Comparison of ENCODE assay signal across 15 cellular contexts in the genomic region with DNA sequence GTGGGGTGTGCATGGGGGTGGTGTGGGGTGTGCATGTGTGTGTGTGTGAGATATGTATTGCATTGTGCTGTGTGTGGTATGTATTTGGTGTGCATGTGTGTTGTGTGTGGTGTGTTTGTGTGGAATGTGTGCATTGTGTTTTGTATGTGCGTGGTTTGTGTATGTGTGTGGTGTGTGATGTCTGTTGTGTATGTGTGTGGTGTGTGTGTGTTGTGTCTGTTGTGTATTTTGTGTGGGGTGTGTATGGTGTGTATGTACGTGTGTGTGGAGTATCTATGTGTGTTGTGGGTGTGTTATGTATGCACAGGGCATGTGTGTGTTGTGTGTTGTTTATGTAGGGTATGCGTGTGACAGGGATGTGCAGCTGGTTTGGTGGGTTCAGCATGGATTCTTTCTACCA.
DNase-seq lines count a peak whose midpoint lies in the region; FAIRE-seq and TF ChIP-seq lines count a peak whose summit lies in the region.
"Had no signal": no experiment of that assay in that cellular context is flagged by ENCODE, and none has a peak within 500 bp of the region (broad histone marks: within the 10 kb centered on the region; RNA-seq: fewer than 3 reads in every experiment).

No MANE protein-coding gene starts in this region.

- H3K4me1 Mint-ChIP-seq in CD14-positive monocyte (peaks cover 54% of the 10 kb centered on the region), astrocyte (ENCODE audit: low read depth, unreplicated experiment) (peaks cover 20% of the 10 kb centered on the region), nephron (peaks cover 25% of the 10 kb centered on the region)
- no peaks in the 10 kb centered on the region for H3K4me1 Mint-ChIP-seq in activated CD4-positive, alpha-beta memory T cell treated with anti-CD3 and anti-CD28 coated beads, Interleukin-2, amount 10 ng/mL, durations not matched to agents 7 days and 5 days
- H3K4me1 Mint-ChIP-seq: B cell; CD4-positive, alpha-beta memory T cell had no signal

- H3K36me3 ChIP-seq in astrocyte (ENCODE audit: insufficient read depth, low read length) (no peaks in the 10 kb centered on the region), colonic mucosa (no peaks in the 10 kb centered on the region)

- CTCF ChIA-PET in activated CD4-positive, alpha-beta memory T cell treated with anti-CD3 and anti-CD28 coated beads, Interleukin-2, amount 10 ng/mL, durations not matched to agents 7 days and 5 days (lab: Charles Lee), result no interaction called here

- no peak for TF ChIP-seq POLR2A in GM12891 (IDR thresholded peaks at IDR 0.05; ENCODE audit: low read depth, low read length)

- no peak overlapping the region for H2AFZ ChIP-seq in astrocyte (ENCODE audit: low read depth, low read length)
- H2AFZ ChIP-seq: GM23248 had no signal

- TF ChIP-seq CTCF in CD14-positive monocyte (IDR thresholded peaks at IDR 0.05), result no peak
- TF ChIP-seq CTCF in astrocyte (IDR thresholded peaks at IDR 0.05; ENCODE audit: insufficient read depth, low read depth, low read length), result no peak
- TF ChIP-seq CTCF in nephron (IDR thresholded peaks at IDR 0.05; ENCODE audit: unreplicated experiment in 3 of 3), result no peak
- no peak for TF ChIP-seq CTCF in colonic mucosa (IDR thresholded peaks at IDR 0.05)

- H3K4me3 Mint-ChIP-seq in CD14-positive monocyte, result no peak overlapping the region
- H3K4me3 Mint-ChIP-seq in astrocyte (ENCODE audit: unreplicated experiment), result no peak overlapping the region
- no peak overlapping the region for H3K4me3 Mint-ChIP-seq in nephron
- no peak overlapping the region for H3K4me3 Mint-ChIP-seq in activated CD4-positive, alpha-beta memory T cell treated with anti-CD3 and anti-CD28 coated beads, Interleukin-2, amount 10 ng/mL, durations not matched to agents 7 days and 5 days
- H3K4me3 Mint-ChIP-seq: B cell; CD4-positive, alpha-beta memory T cell had no signal

- H3K27me3 ChIP-seq in astrocyte (ENCODE audit: insufficient read depth, low read length), result no peaks in the 10 kb centered on the region
- no peaks in the 10 kb centered on the region for H3K27me3 ChIP-seq in colonic mucosa

- peaks cover 0 to 5% (median 4%) of the 10 kb centered on the region in 3 donors for H3K27me3 Mint-ChIP-seq in CD14-positive monocyte (ENCODE audit: low read depth in 3 of 3)
- H3K27me3 Mint-ChIP-seq in astrocyte (ENCODE audit: low read depth, unreplicated experiment), result peaks cover 16% of the 10 kb centered on the region
- H3K27me3 Mint-ChIP-seq in nephron (ENCODE audit: low read depth), result no peaks in the 10 kb centered on the region
- peaks cover 14% of the 10 kb centered on the region for H3K27me3 Mint-ChIP-seq in activated CD4-positive, alpha-beta memory T cell treated with anti-CD3 and anti-CD28 coated beads, Interleukin-2, amount 10 ng/mL, durations not matched to agents 7 days and 5 days

- DNase-seq in CD14-positive monocyte (ENCODE audit: low spot score) (no peak), GM12891 (ENCODE audit: insufficient read length, low spot score) (no peak), astrocyte (ENCODE audit: low read depth) (no peak), colonic mucosa (no peak), NCI-H2081 treated with DMSO at 0.1 percent for 48 hours (lab: John Stamatoyannopoulos, UW) (no peak)
- no peak for DNase-seq in activated CD4-positive, alpha-beta T cell treated with anti-CD3 and anti-CD28 coated beads for 4 hours
- DNase-seq in activated CD4-positive, alpha-beta memory T cell treated with anti-CD3 and anti-CD28 coated beads, Interleukin-2, amount 10 ng/mL, durations not matched to agents 7 days and 5 days, result no peak
- DNase-seq: ACHN; C1 segment of cervical spinal cord; CD4-positive, alpha-beta memory T cell; DND-41; GM23248; H7 had no signal

- intact Hi-C loops in CD14-positive monocyte (cut with micrococcal nuclease), result no loop called here
- intact Hi-C loops in colonic mucosa (cut with DNase I), result no loop called here

- no peaks in the 10 kb centered on the region for H4K20me1 ChIP-seq in astrocyte (ENCODE audit: insufficient read depth, low read length)

- peaks cover 0 to 3% of the 10 kb centered on the region in 2 donors for H3K36me3 Mint-ChIP-seq in CD14-positive monocyte
- no peaks in the 10 kb centered on the region for H3K36me3 Mint-ChIP-seq in astrocyte (ENCODE audit: low read depth, unreplicated experiment)
- no peaks in the 10 kb centered on the region for H3K36me3 Mint-ChIP-seq in nephron (ENCODE audit: low read depth)
- H3K36me3 Mint-ChIP-seq in activated CD4-positive, alpha-beta memory T cell treated with anti-CD3 and anti-CD28 coated beads, Interleukin-2, amount 10 ng/mL, durations not matched to agents 7 days and 5 days (ENCODE audit: low read depth), result no peaks in the 10 kb centered on the region
- H3K36me3 Mint-ChIP-seq: CD4-positive, alpha-beta memory T cell had no signal

- no peak overlapping the region for H3K4me2 ChIP-seq in astrocyte (ENCODE audit: low read length)

- H3K9me3 Mint-ChIP-seq in CD14-positive monocyte (peaks cover 0 to 5% (median 3%) of the 10 kb centered on the region in 7 donors), astrocyte (ENCODE audit: unreplicated experiment) (no peaks in the 10 kb centered on the region), nephron (no peaks in the 10 kb centered on the region)
- peaks cover 2% of the 10 kb centered on the region for H3K9me3 Mint-ChIP-seq in activated CD4-positive, alpha-beta memory T cell treated with anti-CD3 and anti-CD28 coated beads, Interleukin-2, amount 10 ng/mL, durations not matched to agents 7 days and 5 days
- H3K9me3 Mint-ChIP-seq: CD4-positive, alpha-beta memory T cell had no signal

- H3K27ac ChIP-seq in astrocyte (ENCODE audit: low read depth, low read length) (no peak overlapping the region), colonic mucosa (no peak overlapping the region)
- H3K27ac ChIP-seq: GM23248 had no signal

- H3K9ac ChIP-seq in astrocyte (ENCODE audit: low read length) (no peak overlapping the region), colonic mucosa (ENCODE audit: low read depth in 2 of 2, low read length in 2 of 2) (no peak overlapping the region)
- H3K9ac ChIP-seq: GM23248 had no signal

- H3K27ac Mint-ChIP-seq in CD14-positive monocyte, result peak overlapping the region in 4 of 7 donors; percentile 3 to 92 (median 64)
- peak overlapping the region; percentile 60 for H3K27ac Mint-ChIP-seq in astrocyte (ENCODE audit: unreplicated experiment)
- peak overlapping the region in 2 of 3 experiments; percentile 39 to 40 for H3K27ac Mint-ChIP-seq in nephron
- no peak overlapping the region for H3K27ac Mint-ChIP-seq in activated CD4-positive, alpha-beta memory T cell treated with anti-CD3 and anti-CD28 coated beads, Interleukin-2, amount 10 ng/mL, durations not matched to agents 7 days and 5 days
- H3K27ac Mint-ChIP-seq: B cell; CD4-positive, alpha-beta memory T cell had no signal

- H3K9me3 ChIP-seq in astrocyte (ENCODE audit: insufficient read depth, low read depth, low read length) (no peaks in the 10 kb centered on the region), colonic mucosa (no peaks in the 10 kb centered on the region)

- no peak overlapping the region for H3K4me3 ChIP-seq in astrocyte (ENCODE audit: insufficient read depth, low read depth, low read length)
- no peak overlapping the region for H3K4me3 ChIP-seq in colonic mucosa
- H3K4me3 ChIP-seq: GM23248 had no signal

- no peaks in the 10 kb centered on the region for H3K79me2 ChIP-seq in astrocyte (ENCODE audit: insufficient read depth, low read length)

- FAIRE-seq in GM12891 (lab: Jason Lieb, UNC) (peak; percentile 58), astrocyte (lab: Jason Lieb, UNC) (no peak)

- H3K4me1 ChIP-seq in astrocyte (ENCODE audit: insufficient read depth, low read length), result no peaks in the 10 kb centered on the region
- H3K4me1 ChIP-seq in colonic mucosa, result peaks cover 18% of the 10 kb centered on the region

- POLR2A ChIA-PET in activated CD4-positive, alpha-beta memory T cell treated with anti-CD3 and anti-CD28 coated beads, Interleukin-2, amount 10 ng/mL, durations not matched to agents 7 days and 5 days (lab: Charles Lee), result no interaction called here

TF ChIP-seq in GM12891, 5 proteins besides CTCF, POLR2A, EP300 and RAD21:
- TF ChIP-seq POLR2AphosphoS5 (IDR thresholded peaks at IDR 0.05; ENCODE audit: low read depth, low read length) (no peak), TAF1 (IDR thresholded peaks at IDR 0.05; ENCODE audit: low read depth, low read length) (no peak), SPI1 (IDR thresholded peaks at IDR 0.05; ENCODE audit: low read depth, low read length) (no peak), PAX5 (IDR thresholded peaks at IDR 0.05; ENCODE audit: insufficient read depth, low read length, severe bottlenecking) (no peak), POU2F2 (IDR thresholded peaks at IDR 0.05; ENCODE audit: low read depth, low read length) (no peak)
